Comparison of ENCODE assay signal across 32 cellular contexts in genomic region chr20:24868396-24868927, GRCh38.
"Had no signal": no experiment of that assay in that cellular context is flagged by ENCODE, and none has a peak within 500 bp of the region (broad histone marks: within the 10 kb centered on the region; RNA-seq: fewer than 3 reads in every experiment).

No MANE protein-coding gene starts in this region.

- H3K9me3 ChIP-seq: ascending aorta, MG63 had no signal

- H3K4me1 ChIP-seq: ascending aorta, body of pancreas, Peyer's patch had no signal

- H3K4me1 Mint-ChIP-seq: activated B cell treated with CpG ODN at 0.5 μM for 24 hours; activated CD4-positive, alpha-beta T cell treated with anti-CD3 and anti-CD28 coated beads, Interleukin-2, amount 10 ng/mL, durations not matched to agents 24 days and 14 days; activated CD8-positive, alpha-beta memory T cell treated with anti-CD3 and anti-CD28 coated beads, Interleukin-2, amount 10 ng/mL, durations not matched to agents 7 days and 5 days; activated naive CD8-positive, alpha-beta T cell treated with anti-CD3 and anti-CD28 coated beads, Interleukin-2, amount 50 U/mL, for 24 hours; central memory CD8-positive, alpha-beta T cell had no signal

- H3K27ac ChIP-seq: ascending aorta, body of pancreas, Peyer's patch had no signal

- H3K36me3 ChIP-seq: ascending aorta, MG63, Peyer's patch had no signal

- H3K27me3 Mint-ChIP-seq: activated CD8-positive, alpha-beta memory T cell treated with anti-CD3 and anti-CD28 coated beads, Interleukin-2, amount 10 ng/mL, durations not matched to agents 7 days and 5 days; activated naive CD8-positive, alpha-beta T cell treated with anti-CD3 and anti-CD28 coated beads, Interleukin-2, amount 50 U/mL, for 24 hours had no signal

- H3K36me3 Mint-ChIP-seq: activated CD8-positive, alpha-beta memory T cell treated with anti-CD3 and anti-CD28 coated beads, Interleukin-2, amount 10 ng/mL, durations not matched to agents 7 days and 5 days had no signal

- H3K27me3 ChIP-seq: ascending aorta, body of pancreas, MG63, Peyer's patch had no signal

- ATAC-seq: activated CD8-positive, alpha-beta memory T cell treated with anti-CD3 and anti-CD28 coated beads, Interleukin-2, amount 10 ng/mL, durations not matched to agents 7 days and 5 days; activated naive CD4-positive, alpha-beta T cell treated with anti-CD3 and anti-CD28 coated beads, Interleukin-2, amount 50 U/mL, for 72 hours; activated naive CD8-positive, alpha-beta T cell treated with anti-CD3 and anti-CD28 coated beads, Interleukin-2, amount 50 U/mL, for 24 hours; body of pancreas had no signal

- H3K27ac Mint-ChIP-seq: activated B cell treated with CpG ODN at 0.5 μM for 24 hours; activated CD4-positive, alpha-beta T cell treated with anti-CD3 and anti-CD28 coated beads, Interleukin-2, amount 10 ng/mL, durations not matched to agents 24 days and 14 days; activated CD8-positive, alpha-beta memory T cell treated with anti-CD3 and anti-CD28 coated beads, Interleukin-2, amount 10 ng/mL, durations not matched to agents 7 days and 5 days; activated naive CD4-positive, alpha-beta T cell treated with anti-CD3 and anti-CD28 coated beads, Interleukin-2, amount 50 U/mL, for 72 hours; activated naive CD8-positive, alpha-beta T cell treated with anti-CD3 and anti-CD28 coated beads, Interleukin-2, amount 50 U/mL, for 24 hours; activated T-cell treated with anti-CD3 and anti-CD28 coated beads, Interleukin-2, amount 50 U/mL, for 24 hours; T-helper 1 cell treated with Interleukin-12 subunit alpha and Interleukin-12 subunit beta and Interleukin-4 antibody, amounts not matched to agents 30 μg/mL and 1 μg/mL, for 36 hours had no signal

- H3K9me3 Mint-ChIP-seq: central memory CD8-positive, alpha-beta T cell had no signal

- H3K4me3 Mint-ChIP-seq: activated B cell treated with CpG ODN at 0.5 μM for 24 hours; activated CD4-positive, alpha-beta T cell treated with anti-CD3 and anti-CD28 coated beads, Interleukin-2, amount 10 ng/mL, durations not matched to agents 24 days and 14 days; activated CD8-positive, alpha-beta memory T cell treated with anti-CD3 and anti-CD28 coated beads, Interleukin-2, amount 10 ng/mL, durations not matched to agents 7 days and 5 days; activated naive CD8-positive, alpha-beta T cell treated with anti-CD3 and anti-CD28 coated beads, Interleukin-2, amount 50 U/mL, for 24 hours; activated T-cell treated with anti-CD3 and anti-CD28 coated beads, Interleukin-2, amount 50 U/mL, for 24 hours; central memory CD8-positive, alpha-beta T cell; T-helper 1 cell treated with Interleukin-12 subunit alpha and Interleukin-12 subunit beta and Interleukin-4 antibody, amounts not matched to agents 30 μg/mL and 1 μg/mL, for 36 hours had no signal

- H3K4me3 ChIP-seq: ascending aorta, body of pancreas, MG63, Peyer's patch had no signal

- DNase-seq: activated B cell treated with CpG ODN at 0.5 μM for 24 hours; activated CD4-positive, alpha-beta T cell treated with anti-CD3 and anti-CD28 coated beads for 1 hour; activated CD4-positive, alpha-beta T cell treated with anti-CD3 and anti-CD28 coated beads, Interleukin-2, amount 10 ng/mL, durations not matched to agents 24 days and 14 days; activated CD4-positive, alpha-beta T cell treated with anti-CD3 and anti-CD28 coated beads, Interleukin-2, amount 50 U/mL, for 48 hours; activated CD8-positive, alpha-beta memory T cell treated with anti-CD3 and anti-CD28 coated beads, Interleukin-2, amount 10 ng/mL, durations not matched to agents 7 days and 5 days; activated effector memory CD4-positive, alpha-beta T cell treated with anti-CD3 and anti-CD28 coated beads, Interleukin-2, amount 50 U/mL, for 16 hours; activated naive CD4-positive, alpha-beta T cell treated with Interleukin-2 at 50 U/mL for 16 hours; activated naive CD8-positive, alpha-beta T cell treated with anti-CD3 and anti-CD28 coated beads, Interleukin-2, amount 50 U/mL, for 24 hours; activated T-cell treated with anti-CD3 and anti-CD28 coated beads, Interleukin-2, amount 50 U/mL, for 24 hours; amniotic stem cell; body of pancreas; KG1; MG63; MV-4-11; NCI-H1092 treated with DMSO at 0.1 percent for 48 hours; NCI-H1417 treated with DMSO at 0.1 percent for 48 hours; NCI-H1694; NCI-H2029; NCI-H2107; NCI-H2171 treated with DMSO at 0.1 percent for 48 hours; NCI-H226; NCI-H510A; NCI-H526 treated with DMSO at 0.1 percent for 48 hours; NK-92 treated with Interleukin-12 subunit alpha and Interleukin-12 subunit beta, amount 100 ng/mL, for 24 hours; OCI-M1; Peyer's patch; SHP77 treated with DMSO at 0.1 percent for 48 hours; T-helper 9 cell had no signal
